Comparison of ENCODE assay signal across 1 cellular context in the genomic region with DNA sequence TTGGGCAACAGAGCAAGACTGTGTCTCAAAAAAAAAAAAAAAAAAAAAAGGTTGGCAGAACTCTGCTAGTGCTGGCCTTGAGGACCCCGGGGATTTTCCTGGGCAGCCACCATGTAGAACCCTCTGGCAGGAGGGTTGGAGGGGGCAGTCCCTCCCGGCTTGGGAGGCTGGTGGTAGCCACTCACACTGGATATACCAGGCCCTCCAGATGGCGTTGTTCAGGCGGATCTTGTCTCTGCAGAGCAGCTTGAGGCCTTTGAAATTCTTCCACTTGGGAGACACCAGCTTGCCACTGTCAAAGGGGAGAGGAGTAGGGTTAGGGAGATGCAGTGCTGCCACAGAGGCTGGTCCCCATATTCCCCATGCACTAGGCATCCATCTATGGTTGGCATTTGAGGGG.
TF ChIP-seq lines count a peak whose summit lies in the region.

No MANE protein-coding gene starts in this region.

TF ChIP-seq in GM23338, 12 proteins besides CTCF, POLR2A, EP300 and RAD21 (continued from another document):
- TF ChIP-seq, protein P1, sequence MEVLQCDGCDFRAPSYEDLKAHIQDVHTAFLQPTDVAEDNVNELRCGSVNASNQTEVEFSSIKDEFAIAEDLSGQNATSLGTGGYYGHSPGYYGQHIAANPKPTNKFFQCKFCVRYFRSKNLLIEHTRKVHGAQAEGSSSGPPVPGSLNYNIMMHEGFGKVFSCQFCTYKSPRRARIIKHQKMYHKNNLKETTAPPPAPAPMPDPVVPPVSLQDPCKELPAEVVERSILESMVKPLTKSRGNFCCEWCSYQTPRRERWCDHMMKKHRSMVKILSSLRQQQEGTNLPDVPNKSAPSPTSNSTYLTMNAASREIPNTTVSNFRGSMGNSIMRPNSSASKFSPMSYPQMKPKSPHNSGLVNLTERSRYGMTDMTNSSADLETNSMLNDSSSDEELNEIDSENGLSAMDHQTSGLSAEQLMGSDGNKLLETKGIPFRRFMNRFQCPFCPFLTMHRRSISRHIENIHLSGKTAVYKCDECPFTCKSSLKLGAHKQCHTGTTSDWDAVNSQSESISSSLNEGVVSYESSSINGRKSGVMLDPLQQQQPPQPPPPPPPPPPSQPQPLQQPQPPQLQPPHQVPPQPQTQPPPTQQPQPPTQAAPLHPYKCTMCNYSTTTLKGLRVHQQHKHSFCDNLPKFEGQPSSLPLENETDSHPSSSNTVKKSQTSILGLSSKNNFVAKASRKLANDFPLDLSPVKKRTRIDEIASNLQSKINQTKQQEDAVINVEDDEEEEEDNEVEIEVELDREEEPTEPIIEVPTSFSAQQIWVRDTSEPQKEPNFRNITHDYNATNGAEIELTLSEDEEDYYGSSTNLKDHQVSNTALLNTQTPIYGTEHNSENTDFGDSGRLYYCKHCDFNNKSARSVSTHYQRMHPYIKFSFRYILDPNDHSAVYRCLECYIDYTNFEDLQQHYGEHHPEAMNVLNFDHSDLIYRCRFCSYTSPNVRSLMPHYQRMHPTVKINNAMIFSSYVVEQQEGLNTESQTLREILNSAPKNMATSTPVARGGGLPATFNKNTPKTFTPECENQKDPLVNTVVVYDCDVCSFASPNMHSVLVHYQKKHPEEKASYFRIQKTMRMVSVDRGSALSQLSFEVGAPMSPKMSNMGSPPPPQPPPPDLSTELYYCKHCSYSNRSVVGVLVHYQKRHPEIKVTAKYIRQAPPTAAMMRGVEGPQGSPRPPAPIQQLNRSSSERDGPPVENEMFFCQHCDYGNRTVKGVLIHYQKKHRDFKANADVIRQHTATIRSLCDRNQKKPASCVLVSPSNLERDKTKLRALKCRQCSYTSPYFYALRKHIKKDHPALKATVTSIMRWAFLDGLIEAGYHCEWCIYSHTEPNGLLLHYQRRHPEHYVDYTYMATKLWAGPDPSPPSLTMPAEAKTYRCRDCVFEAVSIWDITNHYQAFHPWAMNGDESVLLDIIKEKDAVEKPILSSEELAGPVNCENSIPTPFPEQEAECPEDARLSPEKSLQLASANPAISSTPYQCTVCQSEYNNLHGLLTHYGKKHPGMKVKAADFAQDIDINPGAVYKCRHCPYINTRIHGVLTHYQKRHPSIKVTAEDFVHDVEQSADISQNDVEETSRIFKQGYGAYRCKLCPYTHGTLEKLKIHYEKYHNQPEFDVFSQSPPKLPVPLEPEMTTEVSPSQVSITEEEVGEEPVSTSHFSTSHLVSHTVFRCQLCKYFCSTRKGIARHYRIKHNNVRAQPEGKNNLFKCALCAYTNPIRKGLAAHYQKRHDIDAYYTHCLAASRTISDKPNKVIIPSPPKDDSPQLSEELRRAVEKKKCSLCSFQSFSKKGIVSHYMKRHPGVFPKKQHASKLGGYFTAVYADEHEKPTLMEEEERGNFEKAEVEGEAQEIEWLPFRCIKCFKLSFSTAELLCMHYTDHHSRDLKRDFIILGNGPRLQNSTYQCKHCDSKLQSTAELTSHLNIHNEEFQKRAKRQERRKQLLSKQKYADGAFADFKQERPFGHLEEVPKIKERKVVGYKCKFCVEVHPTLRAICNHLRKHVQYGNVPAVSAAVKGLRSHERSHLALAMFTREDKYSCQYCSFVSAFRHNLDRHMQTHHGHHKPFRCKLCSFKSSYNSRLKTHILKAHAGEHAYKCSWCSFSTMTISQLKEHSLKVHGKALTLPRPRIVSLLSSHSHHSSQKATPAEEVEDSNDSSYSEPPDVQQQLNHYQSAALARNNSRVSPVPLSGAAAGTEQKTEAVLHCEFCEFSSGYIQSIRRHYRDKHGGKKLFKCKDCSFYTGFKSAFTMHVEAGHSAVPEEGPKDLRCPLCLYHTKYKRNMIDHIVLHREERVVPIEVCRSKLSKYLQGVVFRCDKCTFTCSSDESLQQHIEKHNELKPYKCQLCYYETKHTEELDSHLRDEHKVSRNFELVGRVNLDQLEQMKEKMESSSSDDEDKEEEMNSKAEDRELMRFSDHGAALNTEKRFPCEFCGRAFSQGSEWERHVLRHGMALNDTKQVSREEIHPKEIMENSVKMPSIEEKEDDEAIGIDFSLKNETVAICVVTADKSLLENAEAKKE (CRISPR knock-in tag; IDR thresholded peaks at IDR 0.05), result no peak
TF ChIP-seq in GM23338: peak in this region for 0.
